Comparison of ENCODE assay signal across 1 cellular context in genomic region chr7:5695709-5696345, GRCh38.
A peak's percentile ranks its signal among the peaks of the same experiment; 100 is the strongest.
TF ChIP-seq lines count a peak whose summit lies in the region.

No MANE protein-coding gene starts in this region.

TF ChIP-seq in GM12878, 131 proteins besides CTCF, POLR2A, EP300 and RAD21 (continued from another document):
- TF ChIP-seq E4F1 (IDR thresholded peaks at IDR 0.05; ENCODE audit: borderline replicate concordance, partially characterized antibody) (no peak), NR2F1 (conservative IDR thresholded peaks at IDR 0.05) (no peak), MYC (IDR thresholded peaks at IDR 0.05; ENCODE audit: insufficient read depth, insufficient read length, insufficient replicate concordance, low read length, severe bottlenecking) (no peak), MYB (IDR thresholded peaks at IDR 0.05; ENCODE audit: borderline replicate concordance, low read depth, low read length) (no peak), CEBPB (IDR thresholded peaks at IDR 0.05; ENCODE audit: borderline replicate concordance in 1 of 2, low read depth in 2 of 2, low read length in 2 of 2) (no peak), SUZ12 (IDR thresholded peaks at IDR 0.05; ENCODE audit: unreplicated experiment) (no peak), HDGF (IDR thresholded peaks at IDR 0.05) (peak; percentile 19), CEBPZ (IDR thresholded peaks at IDR 0.05; ENCODE audit: low read depth, low read length) (no peak), ZBTB11 (CRISPR knock-in tag; IDR thresholded peaks at IDR 0.05) (no peak), NBN (IDR thresholded peaks at IDR 0.05) (0 out of 2 replicates have a peak, but pooled peaks have one; percentile 44), KAT2A (conservative IDR thresholded peaks at IDR 0.05; ENCODE audit: control insufficient read depth, low read depth, low read length) (no peak), IKZF1 (conservative IDR thresholded peaks at IDR 0.05) (no peak; the same call in 1 of the 2 replicates), STAT3 (IDR thresholded peaks at IDR 0.05; ENCODE audit: low read depth, low read length) (no peak), RB1 (IDR thresholded peaks at IDR 0.05; ENCODE audit: borderline replicate concordance) (no peak), SREBF2 (IDR thresholded peaks at IDR 0.05; ENCODE audit: low read length) (no peak), EED (IDR thresholded peaks at IDR 0.05; ENCODE audit: low read depth) (no peak; the same call in 1 of the 2 replicates), JUND (IDR thresholded peaks at IDR 0.05; ENCODE audit: low read depth, low read length) (no peak), SKIL (IDR thresholded peaks at IDR 0.05; ENCODE audit: low read depth, poor library complexity, severe bottlenecking) (no peak), SUPT20H (IDR thresholded peaks at IDR 0.05; ENCODE audit: borderline replicate concordance, control insufficient read depth, low read depth, low read length) (no peak), JUNB (IDR thresholded peaks at IDR 0.05) (no peak), DPF2 (IDR thresholded peaks at IDR 0.05) (no peak), BMI1 (IDR thresholded peaks at IDR 0.05; ENCODE audit: borderline replicate concordance) (no peak), IKZF2 (IDR thresholded peaks at IDR 0.05) (peak in 1 of 2 experiments; percentile 99; a peak in 2 of 4 replicates), KLF5 (IDR thresholded peaks at IDR 0.05; ENCODE audit: partially characterized antibody) (peak; percentile 20), SMARCA5 (IDR thresholded peaks at IDR 0.05) (peak; percentile 32; the same call in 1 of the 2 replicates), ATF2 (IDR thresholded peaks at IDR 0.05; ENCODE audit: low read length) (no peak)
